In genomic region chr1:170742600-170742999, GRCh38 we compare ENCODE assay signal across 29 cellular contexts.
"Had no signal": no experiment of that assay in that cellular context is flagged by ENCODE, and none has a peak within 500 bp of the region (broad histone marks: within the 10 kb centered on the region; RNA-seq: fewer than 3 reads in every experiment).

No MANE protein-coding gene starts in this region.

- H3K4me1 ChIP-seq: neural progenitor cell, parathyroid adenoma, right lobe of liver, sigmoid colon, spleen, stomach, thyroid gland, tibial nerve, upper lobe of right lung, uterus had no signal

- H3K9me3 ChIP-seq: ovary, psoas muscle, right lobe of liver, thoracic aorta, thyroid gland, upper lobe of right lung, uterus had no signal

- H3K27ac ChIP-seq: neural progenitor cell, ovary, parathyroid adenoma, psoas muscle, right lobe of liver, sigmoid colon, spleen, stomach, thoracic aorta, thyroid gland, tibial nerve, upper lobe of right lung, uterus had no signal

- H3K79me2 ChIP-seq: parathyroid adenoma had no signal

- H3K9ac ChIP-seq: neural progenitor cell, parathyroid adenoma had no signal

- DNase-seq: naive thymus-derived CD4-positive, alpha-beta T cell; natural killer cell; occipital lobe; ovary; posterior cingulate gyrus; psoas muscle; right cardiac atrium; right lobe of liver; sigmoid colon; spleen; stimulated activated CD4-positive, alpha-beta T cell treated with anti-CD3 and anti-CD28 coated beads, Interleukin-12 subunit alpha, Interleukin-12 subunit beta, amount 100 ng/mL, for 4 hours; stimulated activated CD4-positive, alpha-beta T cell treated with anti-CD3 and anti-CD28 coated beads, Interleukin-1b, Interleukin-23, amount 100 ng/mL, for 48 hours; stimulated activated CD4-positive, alpha-beta T cell treated with anti-CD3 and anti-CD28 coated beads, Interleukin-4, amount 100 ng/mL, for 24 hours; stimulated activated naive B cell treated with anti-CD40 and anti-IgM and Interleukin-4, amounts not matched to agents 10 μg/mL and 1 μg/mL and 100 μg/mL, for 72 hours; stimulated activated naive CD4-positive, alpha-beta T cell treated with Interleukin-2 at 50 U/mL for 16 hours; stomach; thyroid gland; upper lobe of right lung; uterus had no signal

- H3K4me3 Mint-ChIP-seq: naive thymus-derived CD4-positive, alpha-beta T cell; natural killer cell; nephron; neural progenitor cell; stimulated activated effector memory CD8-positive, alpha-beta T cell treated with anti-CD3 and anti-CD28 coated beads, Interleukin-12 subunit alpha, Interleukin-12 subunit beta, amount 100 ng/mL, for 72 hours; stimulated activated naive B cell treated with anti-CD40 and anti-IgM and Interleukin-4, amounts not matched to agents 10 μg/mL and 1 μg/mL and 100 μg/mL, for 72 hours; stimulated activated naive CD8-positive, alpha-beta T cell treated with anti-CD3 and anti-CD28 coated beads, Interleukin-15, Interleukin-2, amounts not matched to agents 100 ng/mL and 50 ng/mL, for 24 hours; type B pancreatic cell had no signal

- H3K4me2 ChIP-seq: neural progenitor cell, smooth muscle cell had no signal

- H3K36me3 Mint-ChIP-seq: naive thymus-derived CD4-positive, alpha-beta T cell; natural killer cell; neural progenitor cell; stimulated activated effector memory CD8-positive, alpha-beta T cell treated with anti-CD3 and anti-CD28 coated beads, Interleukin-12 subunit alpha, Interleukin-12 subunit beta, amount 100 ng/mL, for 72 hours; stimulated activated naive B cell treated with anti-CD40 and anti-IgM and Interleukin-4, amounts not matched to agents 10 μg/mL and 1 μg/mL and 100 μg/mL, for 72 hours; type B pancreatic cell had no signal

- H3K4me1 Mint-ChIP-seq: naive thymus-derived CD4-positive, alpha-beta T cell; natural killer cell; neural progenitor cell; stimulated activated effector memory CD8-positive, alpha-beta T cell treated with anti-CD3 and anti-CD28 coated beads, Interleukin-12 subunit alpha, Interleukin-12 subunit beta, amount 100 ng/mL, for 72 hours; stimulated activated naive B cell treated with anti-CD40 and anti-IgM and Interleukin-4, amounts not matched to agents 10 μg/mL and 1 μg/mL and 100 μg/mL, for 72 hours had no signal

- ATAC-seq: naive thymus-derived CD4-positive, alpha-beta T cell; natural killer cell; right cardiac atrium; right lobe of liver; stimulated activated effector memory CD8-positive, alpha-beta T cell treated with anti-CD3 and anti-CD28 coated beads, Interleukin-12 subunit alpha, Interleukin-12 subunit beta, amount 100 ng/mL, for 72 hours; stimulated activated naive B cell treated with anti-CD40 and anti-IgM and Interleukin-4, amounts not matched to agents 10 μg/mL and 1 μg/mL and 100 μg/mL, for 72 hours; upper lobe of right lung had no signal

- H2AFZ ChIP-seq: neural progenitor cell, parathyroid adenoma had no signal

- H3K27me3 ChIP-seq: neural progenitor cell, ovary, right lobe of liver, spleen, stomach, thyroid gland, tibial nerve, upper lobe of right lung, uterus had no signal

- H3K4me3 ChIP-seq: neural progenitor cell, ovary, psoas muscle, right lobe of liver, sigmoid colon, smooth muscle cell, spleen, stomach, thoracic aorta, thyroid gland, tibial nerve, upper lobe of right lung, uterus had no signal

- H3K27ac Mint-ChIP-seq: naive thymus-derived CD4-positive, alpha-beta T cell; natural killer cell; nephron; neural progenitor cell; progenitor cell of endocrine pancreas; stimulated activated effector memory CD8-positive, alpha-beta T cell treated with anti-CD3 and anti-CD28 coated beads, Interleukin-12 subunit alpha, Interleukin-12 subunit beta, amount 100 ng/mL, for 72 hours; stimulated activated naive B cell treated with anti-CD40 and anti-IgM and Interleukin-4, amounts not matched to agents 10 μg/mL and 1 μg/mL and 100 μg/mL, for 72 hours; stimulated activated naive CD8-positive, alpha-beta T cell treated with anti-CD3 and anti-CD28 coated beads, Interleukin-15, Interleukin-2, amounts not matched to agents 100 ng/mL and 50 ng/mL, for 24 hours; type B pancreatic cell had no signal

- H3K36me3 ChIP-seq: neural progenitor cell, ovary, right lobe of liver, sigmoid colon, spleen, stomach, thoracic aorta, thyroid gland, tibial nerve, upper lobe of right lung, uterus had no signal
